ENCODE assay signal across 19 cellular contexts in genomic region chr1:112044745-112045144, GRCh38.
"Had no signal": no experiment of that assay in that cellular context is flagged by ENCODE, and none has a peak within 500 bp of the region (broad histone marks: within the 10 kb centered on the region; RNA-seq: fewer than 3 reads in every experiment).

No MANE protein-coding gene starts in this region.

- H3K27me3 ChIP-seq: SJSA1 had no signal

- H3K9me3 ChIP-seq: MG63, SJSA1 had no signal

- ATAC-seq: T-cell had no signal

- DNase-seq: Karpas-422, KG1, MG63, NCI-H1092, NCI-H1105 treated with DMSO at 0.1 percent for 48 hours, NCI-H1417 treated with DMSO at 0.1 percent for 48 hours, NCI-H1694, NCI-H187 treated with DMSO at 0.1 percent for 48 hours, NCI-H2029 treated with DMSO at 0.1 percent for 48 hours, NCI-H2107, NCI-H2227 treated with DMSO at 0.1 percent for 48 hours, NCI-H524, NCI-H526 treated with DMSO at 0.1 percent for 48 hours, Right ventricle myocardium superior, RPMI8226, SIG-M5, T-cell had no signal

- H3K4me3 ChIP-seq: MG63, SJSA1, SK-N-MC had no signal

- H3K27ac ChIP-seq: SJSA1, SK-N-MC had no signal

- H3K36me3 ChIP-seq: MG63, SJSA1 had no signal

- H3K4me1 ChIP-seq: SJSA1 had no signal
